In genomic region chr5:73438048-73438896, GRCh38 we compare ENCODE assay signal across 12 cellular contexts. TPM values are rescaled to one million over a fixed set of nuclear protein-coding genes. Genes with fewer than 3 reads are reported as not detected.
DNase-seq lines count a peak whose midpoint lies in the region; ATAC-seq and TF ChIP-seq lines count a peak whose summit lies in the region.
"Had no signal": no experiment of that assay in that cellular context is flagged by ENCODE, and none has a peak within 500 bp of the region (broad histone marks: within the 10 kb centered on the region; RNA-seq: fewer than 3 reads in every experiment).

No MANE protein-coding gene starts in this region.

- CTCF ChIA-PET in SK-N-SH (lab: Yijun Ruan, JAX) = interaction anchor here (0.9 to 1.1 kb wide), 6 partner anchors 13 to 222 kb away, joined by 3 to 10 read pairs (median 4); no protein-coding TSS in a partner anchor
- CTCF ChIA-PET in PC-3 (lab: Charles Lee) = interaction anchor here (0.7 kb wide), 1 partner anchor 137 kb away, joined by 3 read pairs; no protein-coding TSS in a partner anchor

- no peaks in the 10 kb centered on the region for H4K20me1 ChIP-seq in SK-N-SH (ENCODE audit: insufficient read depth)
- no peaks in the 10 kb centered on the region for H4K20me1 ChIP-seq in PC-3 (ENCODE audit: low read length)

- peak overlapping the region; percentile 75 for H3K4me2 ChIP-seq in SK-N-SH
- peak overlapping the region; percentile 88 for H3K4me2 ChIP-seq in PC-3 (ENCODE audit: low read length)

- no peak overlapping the region for H3K4me3 Mint-ChIP-seq in stimulated activated naive B cell treated with anti-CD40 and anti-IgM and Interleukin-4, amounts not matched to agents 10 μg/mL and 1 μg/mL and 100 μg/mL, for 72 hours

- H3F3A ChIP-seq in SK-N-SH (replicated peaks; ENCODE audit: insufficient read depth) (peaks cover 59% of the 10 kb centered on the region), PC-3 (ENCODE audit: low read length, unreplicated experiment) (no peaks in the 10 kb centered on the region)

- POLR2A ChIA-PET in SK-N-SH (lab: Yijun Ruan, JAX) (no interaction called here), PC-3 (lab: Charles Lee; ENCODE audit: unreplicated experiment) (no interaction called here)

- no peak for ATAC-seq in SK-N-SH treated with all-trans-retinoic acid at 6 μM for 48 hours
- ATAC-seq in PC-3 = 0 out of 2 replicates have a peak, but pooled peaks have one; percentile 7
- ATAC-seq in psoas muscle = no peak
- ATAC-seq in stimulated activated naive B cell treated with anti-CD40 and anti-IgM and Interleukin-4, amounts not matched to agents 10 μg/mL and 1 μg/mL and 100 μg/mL, for 72 hours (replicated peaks) = no peak
- ATAC-seq: left lung had no signal

- H3K27me3 ChIP-seq in SK-N-SH (ENCODE audit: insufficient read depth) (no peaks in the 10 kb centered on the region), PC-3 (ENCODE audit: low read length) (no peaks in the 10 kb centered on the region), esophagus squamous epithelium (peaks cover 14 to 100% (median 34%) of the 10 kb centered on the region in 4 donors), psoas muscle (ENCODE audit: insufficient read depth in 3 of 3, low read length in 2 of 3) (peaks cover 36 to 99% (median 40%) of the 10 kb centered on the region in 3 donors)

- H3K27me3 Mint-ChIP-seq in stimulated activated naive B cell treated with anti-CD40 and anti-IgM and Interleukin-4, amounts not matched to agents 10 μg/mL and 1 μg/mL and 100 μg/mL, for 72 hours = peaks cover 74 to 88% of the 10 kb centered on the region in 2 donors

- no peak for TF ChIP-seq POLR2A in esophagus squamous epithelium (IDR thresholded peaks at IDR 0.05)

- H2AFZ ChIP-seq in SK-N-SH (ENCODE audit: low read depth) = peak overlapping the region; percentile 65
- H2AFZ ChIP-seq in PC-3 (ENCODE audit: low read length) = peak overlapping the region; percentile 94

- no peak for DNase-seq in SK-N-SH
- peak; percentile 8 for DNase-seq in PC-3
- DNase-seq in esophagus squamous epithelium (lab: John Stamatoyannopoulos, UW) = no peak
- no peak for DNase-seq in psoas muscle
- DNase-seq in NCI-H748 (lab: John Stamatoyannopoulos, UW; ENCODE audit: unreplicated experiment) = no peak
- no peak for DNase-seq in stimulated activated naive B cell treated with anti-CD40 and anti-IgM and Interleukin-4, amounts not matched to agents 10 μg/mL and 1 μg/mL and 100 μg/mL, for 72 hours
- DNase-seq in activated CD4-positive, alpha-beta T cell treated with anti-CD3 and anti-CD28 coated beads for 1 hour = no peak
- DNase-seq: adrenal gland, left lung, NCI-H2171 treated with DMSO at 0.1 percent for 48 hours, T-helper 17 cell had no signal

- H3K9me3 Mint-ChIP-seq in stimulated activated naive B cell treated with anti-CD40 and anti-IgM and Interleukin-4, amounts not matched to agents 10 μg/mL and 1 μg/mL and 100 μg/mL, for 72 hours = peaks cover 2 to 6% of the 10 kb centered on the region in 2 donors

- TF ChIP-seq RAD21 in SK-N-SH (IDR thresholded peaks at IDR 0.05; ENCODE audit: low read length) = no peak

- no peak for TF ChIP-seq EP300 in SK-N-SH (IDR thresholded peaks at IDR 0.05; ENCODE audit: borderline replicate concordance in 1 of 2, low read depth in 1 of 2, low read length in 1 of 2)

- H3K36me3 Mint-ChIP-seq in stimulated activated naive B cell treated with anti-CD40 and anti-IgM and Interleukin-4, amounts not matched to agents 10 μg/mL and 1 μg/mL and 100 μg/mL, for 72 hours = peaks cover 0 to 4% of the 10 kb centered on the region in 2 donors

- WGBS in SK-N-SH (ENCODE audit: low lambda C conversion rate) = 38% methylated on average over 7 of the region's 7 CpGs
- WGBS in esophagus squamous epithelium, 2 donors = 24 to 26% methylated on average over 7 of the region's 7 CpGs
- WGBS in psoas muscle, 3 donors = 17 to 21% (median 20%) methylated on average over 7 of the region's 7 CpGs

- H3K36me3 ChIP-seq in SK-N-SH (replicated peaks in 1 of 2; ENCODE audit: control insufficient read depth in 1 of 2, insufficient read depth in 2 of 2, low read length in 1 of 2) = peaks cover 0 to 4% of the 10 kb centered on the region in 2 experiments
- H3K36me3 ChIP-seq in PC-3 (ENCODE audit: low read depth, low read length) = no peaks in the 10 kb centered on the region
- H3K36me3 ChIP-seq in esophagus squamous epithelium = no peaks in the 10 kb centered on the region
- H3K36me3 ChIP-seq in psoas muscle (ENCODE audit: insufficient read depth in 1 of 2, low read depth in 1 of 2) = no peaks in the 10 kb centered on the region
- H3K36me3 ChIP-seq: adrenal gland, left lung had no signal

- peaks cover 85% of the 10 kb centered on the region for H3K79me2 ChIP-seq in SK-N-SH (ENCODE audit: insufficient read depth)
- H3K79me2 ChIP-seq in PC-3 (ENCODE audit: low read length) = no peaks in the 10 kb centered on the region

- peaks cover 5 to 19% of the 10 kb centered on the region in 2 donors for H3K4me1 Mint-ChIP-seq in stimulated activated naive B cell treated with anti-CD40 and anti-IgM and Interleukin-4, amounts not matched to agents 10 μg/mL and 1 μg/mL and 100 μg/mL, for 72 hours

- H3K9me2 ChIP-seq in SK-N-SH = no peaks in the 10 kb centered on the region
- no peaks in the 10 kb centered on the region for H3K9me2 ChIP-seq in PC-3 (replicated peaks; ENCODE audit: low read length)

- H3K4me3 ChIP-seq in SK-N-SH (ENCODE audit: low read depth in 2 of 2, low read length in 1 of 2) = peak overlapping the region; percentile 37 to 38; a peak in 3 of 4 replicates
- peak overlapping the region; percentile 68 for H3K4me3 ChIP-seq in PC-3 (ENCODE audit: low read length)
- peak overlapping the region in 3 of 4 donors; percentile 30 to 59 (median 44) for H3K4me3 ChIP-seq in esophagus squamous epithelium
- peak overlapping the region; percentile 47 for H3K4me3 ChIP-seq in psoas muscle
- H3K4me3 ChIP-seq: left lung had no signal

- H3K9me3 ChIP-seq in SK-N-SH (no peaks in the 10 kb centered on the region), PC-3 (ENCODE audit: low read length) (no peaks in the 10 kb centered on the region), esophagus squamous epithelium (no peaks in the 10 kb centered on the region), psoas muscle (no peaks in the 10 kb centered on the region)
- H3K9me3 ChIP-seq: adrenal gland, left lung had no signal

- H3K9ac ChIP-seq in SK-N-SH (peak overlapping the region; percentile 78), PC-3 (ENCODE audit: low read length) (peak overlapping the region; percentile 69)

- no TSS peak for BruUV-seq in PC-3 (replicated peaks; lab: Mats Ljungman, UMichigan)

- peak overlapping the region; percentile 88 to 89 for H3K27ac ChIP-seq in SK-N-SH (ENCODE audit: low read depth in 2 of 2, low read length in 1 of 2)
- H3K27ac ChIP-seq in PC-3 (ENCODE audit: low read length) = peak overlapping the region; percentile 72
- peak overlapping the region in 2 of 4 donors; percentile 21 to 69 for H3K27ac ChIP-seq in esophagus squamous epithelium
- no peak overlapping the region for H3K27ac ChIP-seq in psoas muscle
- H3K27ac ChIP-seq: left lung had no signal

- H3K4me1 ChIP-seq in SK-N-SH (ENCODE audit: control insufficient read depth in 1 of 2, insufficient read depth in 2 of 2, low read depth in 1 of 2, low read length in 1 of 2) (peaks cover 3 to 44% of the 10 kb centered on the region in 2 experiments), PC-3 (ENCODE audit: insufficient read depth, low read length) (peaks cover 16% of the 10 kb centered on the region; the same call in 1 of the 2 replicates), esophagus squamous epithelium (peaks cover 6 to 25% (median 11%) of the 10 kb centered on the region in 3 donors), psoas muscle (peaks cover 5% of the 10 kb centered on the region)

- intact Hi-C loops in PC-3 (cut with micrococcal nuclease) = loop anchor here (5.0 to 10.0 kb wide), 3 partner anchors 103 to 221 kb away; no protein-coding TSS in a partner anchor
- intact Hi-C loops in esophagus squamous epithelium (cut with DNase I) = no loop called here
- intact Hi-C loops in psoas muscle (cut with DNase I) = no loop called here

- no peak overlapping the region for H3K27ac Mint-ChIP-seq in stimulated activated naive B cell treated with anti-CD40 and anti-IgM and Interleukin-4, amounts not matched to agents 10 μg/mL and 1 μg/mL and 100 μg/mL, for 72 hours
- H3K27ac Mint-ChIP-seq: T-helper 17 cell had no signal

- TF ChIP-seq CTCF in SK-N-SH (IDR thresholded peaks at IDR 0.05) = no peak
- TF ChIP-seq CTCF in PC-3 (conservative IDR thresholded peaks at IDR 0.05; ENCODE audit: low read depth, low read length) = no peak
- no peak for TF ChIP-seq CTCF in esophagus squamous epithelium (IDR thresholded peaks at IDR 0.05)
- no peak for TF ChIP-seq CTCF in psoas muscle (IDR thresholded peaks at IDR 0.05)

TF ChIP-seq in SK-N-SH, 30 proteins besides CTCF, POLR2A, EP300 and RAD21 (continues in another document):
- TF ChIP-seq SIN3A (IDR thresholded peaks at IDR 0.05; ENCODE audit: borderline replicate concordance, low read depth, low read length) = no peak
- TF ChIP-seq YY1 (IDR thresholded peaks at IDR 0.05; ENCODE audit: low read depth) = no peak
- TF ChIP-seq GABPA (IDR thresholded peaks at IDR 0.05; ENCODE audit: low read depth) = no peak
- TF ChIP-seq GATA2 (CRISPR knock-in tag; IDR thresholded peaks at IDR 0.05) = no peak
- no peak for TF ChIP-seq POLR2AphosphoS5 (IDR thresholded peaks at IDR 0.05; ENCODE audit: low read depth, low read length)
- TF ChIP-seq RXRA (IDR thresholded peaks at IDR 0.05; ENCODE audit: borderline replicate concordance, low read depth) = no peak

TF ChIP-seq in SK-N-SH treated with all-trans-retinoic acid at 6 μM for 48 hours, 23 proteins besides CTCF, POLR2A, EP300 and RAD21 (continues in another document):
- TF ChIP-seq OSR1 (CRISPR knock-in tag; IDR thresholded peaks at IDR 0.05) (no peak), SNAI2 (CRISPR knock-in tag; IDR thresholded peaks at IDR 0.05) (no peak), BACH2 (CRISPR knock-in tag; IDR thresholded peaks at IDR 0.05; ENCODE audit: borderline replicate concordance) (no peak)

RNA-seq across cellular contexts. Expression of gene FOXD1, which starts 10.3 kb away (rescaled TPM):
- polyA plus RNA-seq in SK-N-SH (2012; rRNA removed) (39.6 and 73.9 TPM in 2 replicates), psoas muscle (under 1 TPM; 0.15 to 0.29 (median 0.17) TPM)
- polyA plus RNA-seq in SK-N-SH (2012; cell fraction: cytosol; rRNA removed) = 71.2 and 72.6 TPM in 2 replicates
- polyA plus RNA-seq in SK-N-SH (2012; cell fraction: nucleus; rRNA removed) = 48.7 and 52.6 TPM in 2 replicates
- total RNA-seq in PC-3 (2014; rRNA removed) (10.3 and 12.8 TPM in 2 replicates), esophagus squamous epithelium (1 to 10 TPM in 2 of 4 donors, under 1 TPM in 1, not detected in 1; 0.48 to 3.5 (median 1.5) TPM), psoas muscle (under 1 TPM in 3 of 4 donors, not detected in 1; 0.36 to 0.94 (median 0.71) TPM)
- total RNA-seq: T-helper 17 cell had no signal

RNA-seq across cellular contexts. Expression of gene BTF3, which starts 60.0 kb away (rescaled TPM):
- polyA plus RNA-seq in SK-N-SH (2012; rRNA removed) (458 and 492 TPM in 2 replicates), psoas muscle (1,000 to 10,000 TPM in 1 of 3 donors, 100 to 1,000 TPM in 2; 664 to 1,021 (median 727) TPM)
- 622 and 790 TPM in 2 replicates for polyA plus RNA-seq in SK-N-SH (2012; cell fraction: cytosol; rRNA removed)
- 127 and 171 TPM in 2 replicates for polyA plus RNA-seq in SK-N-SH (2012; cell fraction: nucleus; rRNA removed)
- total RNA-seq in PC-3 (2014; rRNA removed) (249 and 291 TPM in 2 replicates), esophagus squamous epithelium (100 to 1,000 TPM; 467 to 654 (median 574) TPM), psoas muscle (100 to 1,000 TPM; 451 to 591 (median 525) TPM)
